ENCODE assay signal across 8 cellular contexts in genomic region chr20:57620274-57620990, GRCh38. TPM values are rescaled to one million over a fixed set of nuclear protein-coding genes. Genes with fewer than 3 reads are reported as not detected.
DNase-seq lines count a peak whose midpoint lies in the region; ATAC-seq and TF ChIP-seq lines count a peak whose summit lies in the region.

TSS of gene ZBP1 (minus strand) at chr20:57620426. CDS start at chr20:57620295, 131 bp downstream.

- no peak within 1 kb of the TSS for H3K56ac ChIP-seq in H9 (ENCODE audit: insufficient read length, low read depth, low read length)

- no peak within 1 kb of the TSS for H3T11ph ChIP-seq in H9 (ENCODE audit: low read length)

- H2AFZ ChIP-seq in H9 (ENCODE audit: low read length): no peak within 1 kb of the TSS

- H3K27me3 Mint-ChIP-seq in memory B cell: no peaks in the 10 kb centered on the region
- peaks cover 11% of the 10 kb centered on the region for H3K27me3 Mint-ChIP-seq in H9 (ENCODE audit: low read depth)

- H2BK120ac ChIP-seq in H9 (ENCODE audit: low read depth, low read length, poor library complexity, severe bottlenecking): no peak within 1 kb of the TSS

- H3K14ac ChIP-seq in H9 (ENCODE audit: insufficient read depth, low read length): no peak within 1 kb of the TSS

- H2BK5ac ChIP-seq in H9 (ENCODE audit: insufficient read length, low read length): no peak within 1 kb of the TSS

- H4K91ac ChIP-seq in H9 (ENCODE audit: insufficient read length, low read depth, low read length): no peak within 1 kb of the TSS

- peaks cover 38% of the 10 kb centered on the region for H3K4me1 Mint-ChIP-seq in memory B cell
- H3K4me1 Mint-ChIP-seq in H9: peaks cover 0 to 3% of the 10 kb centered on the region in 2 experiments; a peak in 1 of 4 replicates

- H3K27ac ChIP-seq in H9 (ENCODE audit: insufficient read length, low read depth, low read length): no peak within 1 kb of the TSS

- H3K36me3 Mint-ChIP-seq in memory B cell: peaks cover 9% of the 10 kb centered on the region
- H3K36me3 Mint-ChIP-seq in H9 (ENCODE audit: insufficient read depth in 1 of 3, low read depth in 3 of 3): no peaks in the 10 kb centered on the region

- no peak within 1 kb of the TSS for H3K23ac ChIP-seq in H9 (ENCODE audit: insufficient read length, low read depth, low read length)

- no peak within 1 kb of the TSS for H4K5ac ChIP-seq in H9 (ENCODE audit: insufficient read length, low read depth, low read length)

- H2BK20ac ChIP-seq in H9 (ENCODE audit: low read depth, low read length, poor library complexity, severe bottlenecking): no peak within 1 kb of the TSS

- DNase-seq in CD1c-positive myeloid dendritic cell (ENCODE audit: extremely low spot score) (peak; percentile 34), memory B cell (ENCODE audit: low spot score in 2 of 2) (peak; percentile 62 to 64), H9 (no peak), NCI-H1436 treated with DMSO at 0.1 percent for 48 hours (lab: John Stamatoyannopoulos, UW) (no peak), H4 (ENCODE audit: low spot score) (no peak)
- peak; percentile 64 for DNase-seq in activated CD4-positive, CD25-positive, alpha-beta regulatory T cell treated with anti-CD3 and anti-CD28 coated beads, Interleukin-2, amount 50 U/mL, for 72 hours

- no peak for TF ChIP-seq CTCF in H9 (conservative IDR thresholded peaks at IDR 0.05)

- H4K8ac ChIP-seq in H9 (replicated peaks; ENCODE audit: insufficient read length, low read depth, low read length): no peak within 1 kb of the TSS

- H3K27me3 ChIP-seq in H9 (ENCODE audit: insufficient read depth, low read length): no peaks in the 10 kb centered on the region

- H3K27ac Mint-ChIP-seq in memory B cell (peak within 1 kb of the TSS; percentile 98), H9 (no peak within 1 kb of the TSS; a peak in 1 of 7 replicates)

- H3K18ac ChIP-seq in H9 (ENCODE audit: insufficient read length, low read depth, low read length): no peak within 1 kb of the TSS

- H3K9me3 ChIP-seq in H9 (ENCODE audit: control insufficient read depth, low read depth, low read length): no peaks in the 10 kb centered on the region

- no peak within 1 kb of the TSS for H3K4ac ChIP-seq in H9 (ENCODE audit: low read depth, low read length)

- H4K20me1 ChIP-seq in H9 (ENCODE audit: control insufficient read depth, insufficient read depth, insufficient read length): peaks cover 3% of the 10 kb centered on the region

- H3K4me1 ChIP-seq in H9 (ENCODE audit: insufficient read depth, low read length): no peaks in the 10 kb centered on the region

- H3K79me2 ChIP-seq in H9 (ENCODE audit: insufficient read depth, low read length): no peaks in the 10 kb centered on the region

- H2BK15ac ChIP-seq in H9 (ENCODE audit: low read depth, low read length): no peak within 1 kb of the TSS

- peaks cover 4% of the 10 kb centered on the region for H3K9me3 Mint-ChIP-seq in memory B cell
- H3K9me3 Mint-ChIP-seq in H9: peaks cover 2 to 6% of the 10 kb centered on the region in 2 experiments; a peak in 3 of 5 replicates

- ATAC-seq in GM19025 (IDR thresholded peaks at IDR 0.05; ENCODE audit: low read depth, unreplicated experiment) (peak; percentile 59), HG03103 (IDR thresholded peaks at IDR 0.05; ENCODE audit: low read depth, unreplicated experiment) (peak; percentile 45), memory B cell (ENCODE audit: low read depth) (peak; percentile 47)

- H3K9ac ChIP-seq in H9 (ENCODE audit: extremely low read depth, insufficient read length, low read length): no peak within 1 kb of the TSS

- H3K23me2 ChIP-seq in H9 (ENCODE audit: insufficient read length, low read depth, low read length, poor library complexity, severe bottlenecking): no peaks in the 10 kb centered on the region

- H2BK12ac ChIP-seq in H9 (ENCODE audit: insufficient read length, low read depth, low read length): no peak within 1 kb of the TSS

- no peak within 1 kb of the TSS for H2AK5ac ChIP-seq in H9 (ENCODE audit: insufficient read length, low read length)

- H3K4me3 Mint-ChIP-seq in memory B cell (peak within 1 kb of the TSS; percentile 88), H9 (no peak within 1 kb of the TSS)

- no peak within 1 kb of the TSS for H3K4me2 ChIP-seq in H9 (ENCODE audit: insufficient read depth, insufficient read length, low read length)

- H3K79me1 ChIP-seq in H9 (ENCODE audit: insufficient read depth, low read depth, low read length, poor library complexity, severe bottlenecking): no peaks in the 10 kb centered on the region

- no CpG with 5 or more reads among the region's 18 CpGs for WGBS in H9 (ENCODE audit: extremely low coverage, insufficient read length, low lambda C conversion rate)

RNA-seq across cellular contexts. Expression of gene ZBP1, which starts in this region (rescaled TPM):
- not detected in 2 replicates for total RNA-seq in H9 (2021)
- total RNA-seq in H4 (2014; rRNA removed; shearing (Covaris generic)): not detected in 2 replicates

Comparison
In these comparisons a context has a peak if more than half of its experiments do, and no peak if none do; other contexts are left out.
1. DNase-seq: peak in CD1c-positive myeloid dendritic cell (single experiment), activated CD4-positive, CD25-positive, alpha-beta regulatory T cell treated with anti-CD3 and anti-CD28 coated beads, Interleukin-2, amount 50 U/mL, for 72 hours (single experiment) and memory B cell (2 of 2); none in H9 (single experiment), NCI-H1436 treated with DMSO at 0.1 percent for 48 hours (single experiment) and H4 (single experiment).
2. Peak in every context shown above with its lines, with median percentiles within 50 percentile points of each other: ATAC-seq.